Comparison of ENCODE assay signal across 20 cellular contexts in genomic region chr15:39966521-39966920, GRCh38.
"Had no signal": no experiment of that assay in that cellular context is flagged by ENCODE, and none has a peak within 500 bp of the region (broad histone marks: within the 10 kb centered on the region; RNA-seq: fewer than 3 reads in every experiment).

No MANE protein-coding gene starts in this region.

- H3K27me3 Mint-ChIP-seq: naive B cell had no signal

- H3K4me3 ChIP-seq: colonic mucosa, heart left ventricle, spleen, stomach, thoracic aorta, transverse colon had no signal

- H3K27ac Mint-ChIP-seq: endodermal cell, naive B cell had no signal

- H3K9me3 Mint-ChIP-seq: endodermal cell, naive B cell had no signal

- H3K4me1 Mint-ChIP-seq: endodermal cell had no signal

- H3K4me3 Mint-ChIP-seq: endodermal cell, naive B cell had no signal

- DNase-seq: colonic mucosa; dermis blood vessel endothelial cell; endodermal cell; erythroblast; heart left ventricle; hippocampal formation; kidney glomerular epithelial cell; mesendoderm; naive B cell; posterior cingulate gyrus; spleen; stimulated activated CD4-positive, alpha-beta T cell treated with anti-CD3 and anti-CD28 coated beads, Interleukin-15, amount 100 ng/mL, for 24 hours; stimulated activated CD4-positive, alpha-beta T cell treated with anti-CD3 and anti-CD28 coated beads, Interleukin-1b, Interleukin-23, amount 100 ng/mL, for 48 hours; stimulated activated CD4-positive, alpha-beta T cell treated with anti-CD3 and anti-CD28 coated beads, Interleukin-4, amount 100 ng/mL, for 24 hours; stimulated activated naive CD4-positive, alpha-beta T cell; stomach; substantia nigra; transverse colon had no signal

- ATAC-seq: heart left ventricle, sciatic nerve had no signal
